In the genomic region with DNA sequence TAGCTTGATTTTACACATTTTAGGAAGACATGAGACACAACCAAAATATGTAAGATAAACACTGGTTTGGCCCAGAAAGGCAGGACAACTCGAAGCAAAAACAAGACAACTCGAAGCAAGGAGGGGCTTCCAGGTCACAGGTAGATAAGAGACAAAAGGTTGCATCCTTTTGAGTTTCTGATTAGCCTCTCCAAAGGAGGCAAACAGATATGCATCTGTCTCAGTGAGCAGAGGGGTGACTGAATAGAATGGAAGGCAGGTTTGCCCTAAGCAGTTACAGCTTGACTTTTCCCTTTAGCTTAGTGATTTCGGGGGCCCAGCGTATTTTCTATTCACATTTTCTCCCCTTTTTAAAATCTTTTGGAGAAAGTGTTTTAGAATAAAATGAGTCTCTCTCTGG, we compare ENCODE assay signal across 1 cellular context.
TF ChIP-seq lines count a peak whose summit lies in the region.

No MANE protein-coding gene starts in this region.

TF ChIP-seq in GM23338, 12 proteins besides CTCF, POLR2A, EP300 and RAD21 (continued from another document):
- TF ChIP-seq, protein P1, sequence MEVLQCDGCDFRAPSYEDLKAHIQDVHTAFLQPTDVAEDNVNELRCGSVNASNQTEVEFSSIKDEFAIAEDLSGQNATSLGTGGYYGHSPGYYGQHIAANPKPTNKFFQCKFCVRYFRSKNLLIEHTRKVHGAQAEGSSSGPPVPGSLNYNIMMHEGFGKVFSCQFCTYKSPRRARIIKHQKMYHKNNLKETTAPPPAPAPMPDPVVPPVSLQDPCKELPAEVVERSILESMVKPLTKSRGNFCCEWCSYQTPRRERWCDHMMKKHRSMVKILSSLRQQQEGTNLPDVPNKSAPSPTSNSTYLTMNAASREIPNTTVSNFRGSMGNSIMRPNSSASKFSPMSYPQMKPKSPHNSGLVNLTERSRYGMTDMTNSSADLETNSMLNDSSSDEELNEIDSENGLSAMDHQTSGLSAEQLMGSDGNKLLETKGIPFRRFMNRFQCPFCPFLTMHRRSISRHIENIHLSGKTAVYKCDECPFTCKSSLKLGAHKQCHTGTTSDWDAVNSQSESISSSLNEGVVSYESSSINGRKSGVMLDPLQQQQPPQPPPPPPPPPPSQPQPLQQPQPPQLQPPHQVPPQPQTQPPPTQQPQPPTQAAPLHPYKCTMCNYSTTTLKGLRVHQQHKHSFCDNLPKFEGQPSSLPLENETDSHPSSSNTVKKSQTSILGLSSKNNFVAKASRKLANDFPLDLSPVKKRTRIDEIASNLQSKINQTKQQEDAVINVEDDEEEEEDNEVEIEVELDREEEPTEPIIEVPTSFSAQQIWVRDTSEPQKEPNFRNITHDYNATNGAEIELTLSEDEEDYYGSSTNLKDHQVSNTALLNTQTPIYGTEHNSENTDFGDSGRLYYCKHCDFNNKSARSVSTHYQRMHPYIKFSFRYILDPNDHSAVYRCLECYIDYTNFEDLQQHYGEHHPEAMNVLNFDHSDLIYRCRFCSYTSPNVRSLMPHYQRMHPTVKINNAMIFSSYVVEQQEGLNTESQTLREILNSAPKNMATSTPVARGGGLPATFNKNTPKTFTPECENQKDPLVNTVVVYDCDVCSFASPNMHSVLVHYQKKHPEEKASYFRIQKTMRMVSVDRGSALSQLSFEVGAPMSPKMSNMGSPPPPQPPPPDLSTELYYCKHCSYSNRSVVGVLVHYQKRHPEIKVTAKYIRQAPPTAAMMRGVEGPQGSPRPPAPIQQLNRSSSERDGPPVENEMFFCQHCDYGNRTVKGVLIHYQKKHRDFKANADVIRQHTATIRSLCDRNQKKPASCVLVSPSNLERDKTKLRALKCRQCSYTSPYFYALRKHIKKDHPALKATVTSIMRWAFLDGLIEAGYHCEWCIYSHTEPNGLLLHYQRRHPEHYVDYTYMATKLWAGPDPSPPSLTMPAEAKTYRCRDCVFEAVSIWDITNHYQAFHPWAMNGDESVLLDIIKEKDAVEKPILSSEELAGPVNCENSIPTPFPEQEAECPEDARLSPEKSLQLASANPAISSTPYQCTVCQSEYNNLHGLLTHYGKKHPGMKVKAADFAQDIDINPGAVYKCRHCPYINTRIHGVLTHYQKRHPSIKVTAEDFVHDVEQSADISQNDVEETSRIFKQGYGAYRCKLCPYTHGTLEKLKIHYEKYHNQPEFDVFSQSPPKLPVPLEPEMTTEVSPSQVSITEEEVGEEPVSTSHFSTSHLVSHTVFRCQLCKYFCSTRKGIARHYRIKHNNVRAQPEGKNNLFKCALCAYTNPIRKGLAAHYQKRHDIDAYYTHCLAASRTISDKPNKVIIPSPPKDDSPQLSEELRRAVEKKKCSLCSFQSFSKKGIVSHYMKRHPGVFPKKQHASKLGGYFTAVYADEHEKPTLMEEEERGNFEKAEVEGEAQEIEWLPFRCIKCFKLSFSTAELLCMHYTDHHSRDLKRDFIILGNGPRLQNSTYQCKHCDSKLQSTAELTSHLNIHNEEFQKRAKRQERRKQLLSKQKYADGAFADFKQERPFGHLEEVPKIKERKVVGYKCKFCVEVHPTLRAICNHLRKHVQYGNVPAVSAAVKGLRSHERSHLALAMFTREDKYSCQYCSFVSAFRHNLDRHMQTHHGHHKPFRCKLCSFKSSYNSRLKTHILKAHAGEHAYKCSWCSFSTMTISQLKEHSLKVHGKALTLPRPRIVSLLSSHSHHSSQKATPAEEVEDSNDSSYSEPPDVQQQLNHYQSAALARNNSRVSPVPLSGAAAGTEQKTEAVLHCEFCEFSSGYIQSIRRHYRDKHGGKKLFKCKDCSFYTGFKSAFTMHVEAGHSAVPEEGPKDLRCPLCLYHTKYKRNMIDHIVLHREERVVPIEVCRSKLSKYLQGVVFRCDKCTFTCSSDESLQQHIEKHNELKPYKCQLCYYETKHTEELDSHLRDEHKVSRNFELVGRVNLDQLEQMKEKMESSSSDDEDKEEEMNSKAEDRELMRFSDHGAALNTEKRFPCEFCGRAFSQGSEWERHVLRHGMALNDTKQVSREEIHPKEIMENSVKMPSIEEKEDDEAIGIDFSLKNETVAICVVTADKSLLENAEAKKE (CRISPR knock-in tag; IDR thresholded peaks at IDR 0.05): no peak
